ENCODE assay signal across 23 cellular contexts in the genomic region with DNA sequence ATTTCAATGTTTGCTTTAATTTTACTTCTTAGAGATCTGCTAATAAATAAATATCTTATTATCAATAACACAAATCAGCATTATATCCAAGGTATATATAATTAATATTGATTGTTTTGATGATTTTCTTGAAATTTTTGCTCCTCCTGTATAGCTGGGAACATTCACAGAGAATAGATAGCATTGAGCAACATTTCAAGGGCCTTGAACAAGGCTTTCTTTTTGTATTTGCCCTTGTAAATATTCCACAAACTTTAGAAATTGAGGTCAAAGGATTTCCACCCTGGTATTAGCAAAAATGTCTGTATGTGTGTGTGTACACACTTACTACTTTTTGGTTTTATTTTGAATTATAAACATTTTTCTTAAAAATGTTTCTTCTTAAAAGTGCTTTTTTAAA.
"Had no signal": no experiment of that assay in that cellular context is flagged by ENCODE, and none has a peak within 500 bp of the region (broad histone marks: within the 10 kb centered on the region; RNA-seq: fewer than 3 reads in every experiment).

No MANE protein-coding gene starts in this region.

- H3K36me3 ChIP-seq: colonic mucosa, esophagus squamous epithelium, gastrocnemius medialis, heart right ventricle, left ventricle myocardium inferior, lower lobe of right lung had no signal

- DNase-seq: colonic mucosa; cortex of kidney; effector CD8-positive, alpha-beta T cell; effector memory CD8-positive, alpha-beta T cell; endodermal cell; erythroblast; esophagus squamous epithelium; foreskin fibroblast; foreskin melanocyte; gastrocnemius medialis; glutamatergic neuron; head of caudate nucleus; heart right ventricle; hippocampal formation; left cardiac atrium; left ventricle myocardium inferior; lower lobe of right lung; mesendoderm; midbrain; naive thymus-derived CD4-positive, alpha-beta T cell had no signal

- H3K9me3 ChIP-seq: colonic mucosa, esophagus squamous epithelium, gastrocnemius medialis, left ventricle myocardium inferior, lower lobe of right lung had no signal

- H3K4me3 ChIP-seq: colonic mucosa, esophagus squamous epithelium, gastrocnemius medialis, heart right ventricle, left ventricle myocardium inferior, lower lobe of right lung had no signal

- FAIRE-seq: keratinocyte had no signal

- ATAC-seq: effector memory CD8-positive, alpha-beta T cell; esophagus mucosa; gastrocnemius medialis; heart right ventricle; left cardiac atrium; lower lobe of right lung; naive thymus-derived CD4-positive, alpha-beta T cell had no signal

- H3K4me1 ChIP-seq: colonic mucosa, esophagus squamous epithelium, gastrocnemius medialis, heart right ventricle, left ventricle myocardium inferior, lower lobe of right lung had no signal

- H3K27me3 ChIP-seq: colonic mucosa, esophagus squamous epithelium, gastrocnemius medialis, heart right ventricle had no signal

- H3K27ac ChIP-seq: colonic mucosa, epithelial cell of prostate, esophagus squamous epithelium, gastrocnemius medialis, heart right ventricle, left ventricle myocardium inferior, lower lobe of right lung had no signal
